ENCODE assay signal across 8 cellular contexts in the genomic region with DNA sequence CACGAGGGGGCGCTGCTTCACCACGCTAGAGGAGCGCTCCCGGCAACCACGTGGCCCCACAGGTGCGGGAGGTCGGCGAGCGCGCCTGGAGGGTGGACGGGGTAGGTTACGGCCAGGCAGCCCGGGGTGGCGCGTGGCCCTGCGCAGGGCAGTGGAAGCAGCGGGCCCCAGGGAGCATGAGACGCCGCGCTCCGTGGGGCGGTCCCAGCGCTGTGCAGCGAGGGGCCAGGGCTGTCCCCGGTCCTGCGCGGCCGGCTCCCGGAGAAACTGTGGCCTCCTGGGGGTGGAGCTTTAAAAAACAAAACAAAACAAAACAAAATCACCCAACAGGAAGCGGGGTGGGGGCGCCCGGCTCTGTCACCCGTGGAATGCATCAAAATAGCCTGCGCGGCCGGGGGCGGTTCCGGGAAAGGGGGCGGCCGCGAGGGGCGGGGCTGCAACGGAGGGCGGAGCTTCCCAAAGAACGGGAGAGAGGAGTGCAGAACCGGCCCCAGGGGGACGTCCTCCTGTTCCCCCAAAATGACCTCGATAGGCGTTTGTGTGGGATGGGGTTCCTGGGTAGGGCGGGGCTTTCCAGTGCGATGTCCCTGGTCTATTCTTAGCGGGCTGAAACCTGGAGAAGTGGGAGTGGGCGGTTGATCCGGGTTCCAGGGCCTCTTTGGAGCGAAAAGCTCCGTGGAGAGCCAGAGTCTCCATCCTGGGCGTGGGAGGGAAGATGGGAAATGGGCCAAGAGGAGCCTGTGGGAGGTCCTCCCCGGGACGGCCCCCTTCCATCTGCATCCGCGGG.
A peak's percentile ranks its signal among the peaks of the same experiment; 100 is the strongest.
DNase-seq lines count a peak whose midpoint lies in the region; ATAC-seq and FAIRE-seq lines count a peak whose summit lies in the region.

No MANE protein-coding gene starts in this region.

- FAIRE-seq in GM19239 (lab: Jason Lieb, UNC): peak; percentile 44

- peaks cover 10 to 22% (median 15%) of the 10 kb centered on the region in 10 experiments for H3K4me1 ChIP-seq in BLaER1 treated with 17β-estradiol and CSF1 and Interleukin-3, amounts not matched to agents 10 nM and 100 nM

- ATAC-seq in HG03457 (IDR thresholded peaks at IDR 0.05; ENCODE audit: unreplicated experiment): peak; percentile 67

- peak overlapping the region; percentile 70 to 96 (median 89) for H3K4me2 ChIP-seq in BLaER1 treated with 17β-estradiol and CSF1 and Interleukin-3, amounts not matched to agents 10 nM and 100 nM

- H4K20me1 ChIP-seq in BLaER1 treated with 17β-estradiol and CSF1 and Interleukin-3, amounts not matched to agents 10 nM and 100 nM: no peaks in the 10 kb centered on the region

- peak overlapping the region; percentile 57 to 84 (median 73) for H3K4me3 ChIP-seq in BLaER1 treated with 17β-estradiol and CSF1 and Interleukin-3, amounts not matched to agents 10 nM and 100 nM

- DNase-seq in GM19239 (ENCODE audit: insufficient read length, low spot score) (peak; percentile 96), NCI-H69 (lab: John Stamatoyannopoulos, UW) (peak; percentile 91), medulla oblongata (ENCODE audit: extremely low spot score) (peak; percentile 87)
- peak; percentile 82 to 95 for DNase-seq in activated CD8-positive, alpha-beta memory T cell treated with anti-CD3 and anti-CD28 coated beads for 1 hour (ENCODE audit: extremely low read depth in 1 of 2, low read depth in 1 of 2)
- peak; percentile 93 for DNase-seq in effector CD4-positive, alpha-beta T cell
- peak; percentile 89 to 91 (median 90) for DNase-seq in stimulated activated CD4-positive, alpha-beta T cell treated with anti-CD3 and anti-CD28 coated beads, TNF-alpha, amount 100 ng/mL, for 24 hours (ENCODE audit: low read depth in 3 of 3)

- H3K9me3 ChIP-seq in BLaER1 treated with 17β-estradiol and CSF1 and Interleukin-3, amounts not matched to agents 10 nM and 100 nM (replicated peaks in 1 of 11): peaks cover 0 to 1% (median 0%) of the 10 kb centered on the region in 11 experiments; a peak in 4 of 22 replicates

- H3K36me3 ChIP-seq in BLaER1 treated with 17β-estradiol and CSF1 and Interleukin-3, amounts not matched to agents 10 nM and 100 nM: peaks cover 5 to 16% (median 14%) of the 10 kb centered on the region in 11 experiments; a peak in 21 of 22 replicates

- H3K27me3 ChIP-seq in BLaER1 treated with 17β-estradiol and CSF1 and Interleukin-3, amounts not matched to agents 10 nM and 100 nM: no peaks in the 10 kb centered on the region

- H3K9ac ChIP-seq in BLaER1 treated with 17β-estradiol and CSF1 and Interleukin-3, amounts not matched to agents 10 nM and 100 nM: peak overlapping the region; percentile 54 to 86 (median 80); a peak in 21 of 22 replicates

- H3K27ac ChIP-seq in BLaER1 treated with 17β-estradiol and CSF1 and Interleukin-3, amounts not matched to agents 10 nM and 100 nM: peak overlapping the region in 10 of 11 experiments; percentile 48 to 83 (median 76); a peak in 20 of 22 replicates

Comparison
In these comparisons a context has a peak if more than half of its experiments do, and no peak if none do; other contexts are left out.
1. Peak in every context shown above with its lines: DNase-seq, ATAC-seq, H3K4me3 ChIP-seq and H3K27ac ChIP-seq.